8 cellular contexts compared by ENCODE assay signal in the genomic region with DNA sequence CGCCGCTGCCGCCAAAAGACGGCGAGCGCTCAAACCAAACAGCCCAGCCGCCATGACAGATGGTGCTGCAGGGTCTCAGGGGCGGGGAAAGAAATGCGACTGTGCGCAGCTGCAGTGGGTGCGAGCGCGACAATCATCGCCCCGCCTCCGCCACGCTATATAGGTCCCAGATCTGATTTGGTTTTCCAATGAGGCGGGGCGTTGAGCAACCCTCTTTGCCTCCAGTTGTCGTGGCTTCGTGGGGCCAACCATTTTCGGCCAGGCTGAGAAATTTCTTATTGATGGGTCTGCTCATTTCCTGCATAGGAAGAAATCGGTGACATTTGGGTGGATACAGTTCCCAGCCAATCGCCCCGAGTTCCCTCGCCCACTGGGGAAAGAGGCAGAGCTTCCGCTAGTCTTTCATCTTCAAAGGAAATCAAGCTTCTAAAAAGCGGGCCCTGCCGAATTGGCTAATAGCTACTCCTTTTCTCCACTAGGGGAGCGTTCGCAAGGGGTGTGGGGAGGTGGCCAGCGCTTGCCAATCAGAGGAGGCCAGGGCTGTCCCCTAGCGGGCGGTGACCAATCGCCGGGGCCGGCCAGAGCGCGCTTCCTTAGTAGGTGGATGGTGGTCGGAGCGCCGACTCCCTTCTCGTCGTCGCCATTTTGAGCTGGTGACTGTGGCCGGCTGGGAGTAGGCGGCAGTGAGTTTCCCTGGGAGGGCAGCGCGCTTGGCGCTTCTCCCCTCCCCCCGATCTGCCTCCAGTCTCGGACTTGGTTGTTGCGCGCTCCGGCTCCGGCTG. TPM values are rescaled to one million over a fixed set of nuclear protein-coding genes. Genes with fewer than 3 reads are reported as not detected.
DNase-seq lines count a peak whose midpoint lies in the region; ATAC-seq and TF ChIP-seq lines count a peak whose summit lies in the region.

Gene NDUFB11 (minus strand): TSS at position 77 of the 782 bp plus-strand sequence. CDS start 23 bp downstream, at position 54.
Gene RBM10 (plus strand): TSS at position 596 of the 782 bp plus-strand sequence. CDS start 2,261 bp downstream, outside the sequence.

- H3K27ac ChIP-seq in DND-41 (ENCODE audit: low read length), result peak within 1 kb of the TSS; percentile 96
- peak within 1 kb of the TSS; percentile 98 for H3K27ac ChIP-seq in KMS-11
- H3K27ac ChIP-seq in Panc1 (ENCODE audit: low read length), result peak within 1 kb of the TSS; percentile 91
- peak within 1 kb of the TSS; percentile 97 to 98 for H3K27ac ChIP-seq in esophagus (ENCODE audit: low read depth in 2 of 2, low read length in 1 of 2)
- H3K27ac ChIP-seq in muscle layer of duodenum (ENCODE audit: low read length), result peak within 1 kb of the TSS; percentile 92

- H3K4me1 ChIP-seq in DND-41 (ENCODE audit: insufficient read depth, low read length) (peaks cover 39% of the 10 kb centered on the region), KMS-11 (ENCODE audit: low read depth, poor library complexity, severe bottlenecking) (peaks cover 15% of the 10 kb centered on the region), Panc1 (ENCODE audit: control insufficient read depth, insufficient read depth, low read length) (peaks cover 3% of the 10 kb centered on the region; the same call in 1 of the 2 replicates), esophagus (ENCODE audit: control insufficient read depth in 2 of 2, insufficient read depth in 2 of 2, low read length in 1 of 2) (peaks cover 0 to 6% of the 10 kb centered on the region in 2 donors), muscle layer of duodenum (ENCODE audit: control insufficient read depth in 1 of 2, insufficient read depth in 2 of 2, low read length in 2 of 2) (peaks cover 0 to 22% of the 10 kb centered on the region in 2 donors)

- H3K79me2 ChIP-seq in DND-41 (ENCODE audit: insufficient read depth, low read length), result peaks cover 70% of the 10 kb centered on the region
- peaks cover 61% of the 10 kb centered on the region for H3K79me2 ChIP-seq in KMS-11 (ENCODE audit: insufficient read depth, low read depth)

- POLR2A ChIA-PET in Panc1 (lab: Charles Lee), result interaction anchor here (0.6 kb wide), 1 partner anchor 87 kb away, joined by 3 read pairs; no protein-coding TSS in a partner anchor

- H3K9ac ChIP-seq in DND-41 (ENCODE audit: low read depth, low read length) (peak within 1 kb of the TSS; percentile 90), KMS-11 (peak within 1 kb of the TSS; percentile 95)

- no peaks in the 10 kb centered on the region for H3K27me3 Mint-ChIP-seq in activated T-cell treated with anti-CD3 and anti-CD28 coated beads, Interleukin-2, amount 50 U/mL, for 4 hours (ENCODE audit: low read depth)

- CTCF ChIA-PET in Panc1 (lab: Charles Lee), result no interaction called here

- peak; percentile 69 for TF ChIP-seq CTCF in DND-41 (IDR thresholded peaks at IDR 0.05; ENCODE audit: borderline replicate concordance, extremely low read depth, low read length, poor library complexity, severe bottlenecking)
- TF ChIP-seq CTCF in KMS-11 (conservative IDR thresholded peaks at IDR 0.05; ENCODE audit: low read depth, low read length), result peak; percentile 62
- peak; percentile 80 for TF ChIP-seq CTCF in Panc1 (IDR thresholded peaks at IDR 0.05)

- 0 to 24% methylated on average over 53 to 56 of the region's 56 CpGs for WGBS in esophagus, 2 donors

- H3K9me3 ChIP-seq in DND-41 (ENCODE audit: insufficient read depth, low read length, severe bottlenecking) (no peaks in the 10 kb centered on the region), Panc1 (ENCODE audit: control insufficient read depth, insufficient read depth, low read depth, low read length) (no peaks in the 10 kb centered on the region), esophagus (ENCODE audit: control insufficient read depth in 2 of 2, insufficient read depth in 1 of 2, low read depth in 1 of 2, low read length in 1 of 2) (no peaks in the 10 kb centered on the region), muscle layer of duodenum (ENCODE audit: control insufficient read depth in 1 of 2, low read length in 2 of 2) (no peaks in the 10 kb centered on the region)

- ATAC-seq in DND-41 (ENCODE audit: insufficient read depth, low read depth) (peak; percentile 92), GM21737 (IDR thresholded peaks at IDR 0.05; ENCODE audit: unreplicated experiment) (peak; percentile 89), Panc1 (peak; percentile 98)
- peak; percentile 92 for ATAC-seq in activated T-cell treated with anti-CD3 and anti-CD28 coated beads, Interleukin-2, amount 50 U/mL, for 4 hours

- BruUV-seq in Panc1 (replicated peaks; lab: Mats Ljungman, UMichigan), result no TSS peak

- peak within 1 kb of the TSS; percentile 99 for H3K4me3 Mint-ChIP-seq in activated T-cell treated with anti-CD3 and anti-CD28 coated beads, Interleukin-2, amount 50 U/mL, for 4 hours

- intact Hi-C loops in Panc1 (cut with micrococcal nuclease; ENCODE audit: unreplicated experiment), result no loop called here

- H3K9me3 Mint-ChIP-seq in activated T-cell treated with anti-CD3 and anti-CD28 coated beads, Interleukin-2, amount 50 U/mL, for 4 hours, result no peaks in the 10 kb centered on the region

- peak within 1 kb of the TSS; percentile 65 to 81 for H3K4me3 ChIP-seq in DND-41 (ENCODE audit: low read depth in 1 of 2, low read length in 2 of 2)
- H3K4me3 ChIP-seq in KMS-11 (IDR thresholded peaks at IDR 0.05; ENCODE audit: insufficient read depth, low read depth, low read length), result no peak within 1 kb of the TSS
- peak within 1 kb of the TSS; percentile 84 to 85 for H3K4me3 ChIP-seq in Panc1 (ENCODE audit: low read depth in 2 of 2, low read length in 2 of 2)
- H3K4me3 ChIP-seq in esophagus (ENCODE audit: low read depth in 1 of 2, low read length in 2 of 2), result peak within 1 kb of the TSS; percentile 58 to 88
- peak within 1 kb of the TSS; percentile 70 to 80 for H3K4me3 ChIP-seq in muscle layer of duodenum (ENCODE audit: low read depth in 1 of 2, low read length in 2 of 2)

- H3K36me3 ChIP-seq in DND-41 (ENCODE audit: insufficient read depth, low read length) (peaks cover 45% of the 10 kb centered on the region), KMS-11 (ENCODE audit: insufficient read depth) (no peaks in the 10 kb centered on the region), Panc1 (ENCODE audit: control insufficient read depth, insufficient read depth, low read length) (no peaks in the 10 kb centered on the region; the same call in 1 of the 2 replicates), esophagus (ENCODE audit: control insufficient read depth in 2 of 2, insufficient read depth in 2 of 2, low read length in 1 of 2) (peaks cover 0 to 9% of the 10 kb centered on the region in 2 donors), muscle layer of duodenum (ENCODE audit: control insufficient read depth in 1 of 2, insufficient read depth in 2 of 2, low read length in 2 of 2) (peaks cover 12% of the 10 kb centered on the region in 2 donors)

- H3K4me2 ChIP-seq in DND-41 (ENCODE audit: insufficient read depth, low read length), result peak within 1 kb of the TSS; percentile 95
- H3K4me2 ChIP-seq in KMS-11, result peak within 1 kb of the TSS; percentile 96

- in situ Hi-C loops in Panc1 (cut with HindIII; ENCODE audit: low pct_unique_long_range_greater_than_20kb, low sequenced_read_pairs), result no loop called here

- no peaks in the 10 kb centered on the region for H3K27me3 ChIP-seq in DND-41 (ENCODE audit: insufficient read depth, low read length, poor library complexity)
- no peaks in the 10 kb centered on the region for H3K27me3 ChIP-seq in KMS-11 (ENCODE audit: insufficient read depth, low read depth)
- H3K27me3 ChIP-seq in Panc1 (ENCODE audit: control insufficient read depth, insufficient read depth, low read length), result no peaks in the 10 kb centered on the region
- H3K27me3 ChIP-seq in esophagus (ENCODE audit: control insufficient read depth in 1 of 2, insufficient read depth in 2 of 2, low read length in 2 of 2), result peaks cover 0 to 5% of the 10 kb centered on the region in 2 donors
- no peaks in the 10 kb centered on the region for H3K27me3 ChIP-seq in muscle layer of duodenum (ENCODE audit: low read depth, low read length)

- H2AFZ ChIP-seq in DND-41 (ENCODE audit: low read depth, low read length) (peak within 1 kb of the TSS; percentile 80), KMS-11 (ENCODE audit: low read depth) (peak within 1 kb of the TSS; percentile 57)

- peaks cover 24% of the 10 kb centered on the region for H3K4me1 Mint-ChIP-seq in activated T-cell treated with anti-CD3 and anti-CD28 coated beads, Interleukin-2, amount 50 U/mL, for 4 hours (ENCODE audit: low read depth)

- H4K20me1 ChIP-seq in DND-41 (ENCODE audit: insufficient read depth, low read length) (peaks cover 21% of the 10 kb centered on the region), KMS-11 (ENCODE audit: insufficient read depth) (no peaks in the 10 kb centered on the region)

- DNase-seq in DND-41, result peak; percentile 94
- DNase-seq in Panc1 (ENCODE audit: low read depth, low spot score), result peak; percentile 73
- peak; percentile 82 for DNase-seq in activated T-cell treated with anti-CD3 and anti-CD28 coated beads, Interleukin-2, amount 50 U/mL, for 4 hours
- peak; percentile 83 to 86 for DNase-seq in stimulated activated CD8-positive, alpha-beta memory T cell treated with anti-CD3 and anti-CD28 coated beads, Interleukin-7, amount 100 ng/mL, for 4 hours (ENCODE audit: low read depth in 2 of 2)

- peaks cover 11% of the 10 kb centered on the region for H3K36me3 Mint-ChIP-seq in activated T-cell treated with anti-CD3 and anti-CD28 coated beads, Interleukin-2, amount 50 U/mL, for 4 hours (ENCODE audit: insufficient read depth)

RNA-seq across cellular contexts. Expression of gene NDUFB11, which starts in this region (rescaled TPM):
- 109 TPM for total RNA-seq in Panc1 (2021; ENCODE audit: unreplicated experiment)
- polyA plus RNA-seq in Panc1 (2012; ENCODE audit: insufficient read length), result 151 TPM
- 100 to 1,000 TPM in 2 of 3 donors, 10 to 100 TPM in 1; 95.3 to 103 (median 100) TPM for total RNA-seq in activated T-cell treated with anti-CD3 and anti-CD28 coated beads, Interleukin-2, amount 50 U/mL, for 4 hours
- 10 to 100 TPM; 72.2 to 75.0 TPM for polyA plus RNA-seq in esophagus

RNA-seq across cellular contexts. Expression of gene RBM10, which starts in this region (rescaled TPM):
- total RNA-seq in Panc1 (2021; ENCODE audit: unreplicated experiment), result 47.1 TPM
- polyA plus RNA-seq in Panc1 (2012; ENCODE audit: insufficient read length), result 58.6 TPM
- 10 to 100 TPM; 77.7 to 83.4 (median 81.4) TPM for total RNA-seq in activated T-cell treated with anti-CD3 and anti-CD28 coated beads, Interleukin-2, amount 50 U/mL, for 4 hours
- polyA plus RNA-seq in esophagus, result 10 to 100 TPM; 24.8 to 35.7 TPM
